Comparison of ENCODE assay signal across 18 cellular contexts in genomic region chr4:139865537-139865936, GRCh38.
DNase-seq lines count a peak whose midpoint lies in the region; ATAC-seq and TF ChIP-seq lines count a peak whose summit lies in the region.
"Had no signal": no experiment of that assay in that cellular context is flagged by ENCODE, and none has a peak within 500 bp of the region (broad histone marks: within the 10 kb centered on the region; RNA-seq: fewer than 3 reads in every experiment).

No MANE protein-coding gene starts in this region.

- in situ Hi-C loops in IMR-90 (cut with MboI; ENCODE audit: low sequenced_read_pairs), result no loop called here

- no peak overlapping the region for H3K23ac ChIP-seq in IMR-90 (ENCODE audit: low read depth, low read length)

- H3K4me3 ChIP-seq in IMR-90 (ENCODE audit: insufficient read depth, low read depth, low read length) (no peak overlapping the region), neural progenitor cell (no peak overlapping the region)
- H3K4me3 ChIP-seq: BLaER1, GM23248 had no signal

- no peak overlapping the region for H3K18ac ChIP-seq in IMR-90 (ENCODE audit: low read depth, low read length)

- peaks cover 2% of the 10 kb centered on the region for H3K27me3 Mint-ChIP-seq in glutamatergic neuron (ENCODE audit: unreplicated experiment)
- H3K27me3 Mint-ChIP-seq in neural progenitor cell (ENCODE audit: insufficient read depth, low read depth), result no peaks in the 10 kb centered on the region
- no peaks in the 10 kb centered on the region for H3K27me3 Mint-ChIP-seq in type B pancreatic cell

- DNase-seq in IMR-90 (no peak), glutamatergic neuron (no peak), neural progenitor cell (ENCODE audit: low spot score) (no peak), type B pancreatic cell (ENCODE audit: extremely low spot score, unreplicated experiment) (no peak), NCI-H1092 treated with DMSO at 0.1 percent for 48 hours (lab: John Stamatoyannopoulos, UW) (no peak), globus pallidus (ENCODE audit: low spot score) (no peak), left lobe of liver (ENCODE audit: low spot score) (no peak)
- DNase-seq: Caco-2; CD4-positive, CD25-positive, alpha-beta regulatory T cell; CD8-positive, alpha-beta T cell; DND-41; GM23248; H7; HCEC 1CT had no signal

- no peaks in the 10 kb centered on the region; a peak in 1 of 4 replicates for H3K79me1 ChIP-seq in IMR-90 (ENCODE audit: low read depth in 1 of 2, low read length in 2 of 2)

- no peak overlapping the region for H2BK120ac ChIP-seq in IMR-90 (ENCODE audit: low read depth, low read length)

- H3K14ac ChIP-seq in IMR-90 (replicated peaks; ENCODE audit: low read depth, low read length), result no peak overlapping the region; the same call in 1 of the 2 replicates

- H3K27ac ChIP-seq in IMR-90 (ENCODE audit: insufficient read depth, low read length), result no peak overlapping the region
- no peak overlapping the region for H3K27ac ChIP-seq in neural progenitor cell
- H3K27ac ChIP-seq: 22Rv1, BLaER1, C4-2B, GM23248 had no signal

- H4K8ac ChIP-seq in IMR-90 (ENCODE audit: low read depth in 2 of 2, low read length in 2 of 2), result no peak overlapping the region

- CTCF ChIA-PET in IMR-90 (lab: Yijun Ruan, JAX), result interaction anchor here (0.9 kb wide), 1 partner anchor 22 kb away, joined by 3 read pairs; no protein-coding TSS in a partner anchor

- dilution Hi-C loops in IMR-90 (cut with HindIII; ENCODE audit: low sequenced_read_pairs, unreplicated experiment), result no loop called here

- H4K5ac ChIP-seq in IMR-90 (ENCODE audit: low read depth, low read length), result no peak overlapping the region

- H3K9me3 ChIP-seq in IMR-90 (ENCODE audit: control insufficient read depth, insufficient read depth, low read length), result no peaks in the 10 kb centered on the region
- no peaks in the 10 kb centered on the region for H3K9me3 ChIP-seq in neural progenitor cell (ENCODE audit: low read depth)
- H3K9me3 ChIP-seq: BLaER1, Caco-2 had no signal

- H3F3A ChIP-seq in neural progenitor cell (ENCODE audit: low read depth), result no peaks in the 10 kb centered on the region

- no peak overlapping the region for H3K4ac ChIP-seq in IMR-90 (ENCODE audit: low read depth, low read length)

- H3K36me3 ChIP-seq in IMR-90 (ENCODE audit: control insufficient read depth, insufficient read depth, low read length), result no peaks in the 10 kb centered on the region
- no peaks in the 10 kb centered on the region for H3K36me3 ChIP-seq in neural progenitor cell

- no peak overlapping the region for H2BK5ac ChIP-seq in IMR-90 (ENCODE audit: low read depth, low read length, poor library complexity, severe bottlenecking)

- H2BK20ac ChIP-seq in IMR-90 (ENCODE audit: low read depth, low read length), result no peak overlapping the region

- no TSS peak for BruUV-seq in IMR-90 (replicated peaks; lab: Mats Ljungman, UMichigan)

- H3K36me3 Mint-ChIP-seq in glutamatergic neuron (ENCODE audit: unreplicated experiment), result peaks cover 7% of the 10 kb centered on the region
- no peaks in the 10 kb centered on the region for H3K36me3 Mint-ChIP-seq in neural progenitor cell
- peaks cover under 1% of the 10 kb centered on the region for H3K36me3 Mint-ChIP-seq in type B pancreatic cell
- H3K36me3 Mint-ChIP-seq: CD4-positive, CD25-positive, alpha-beta regulatory T cell; CD8-positive, alpha-beta T cell had no signal

- H3K27me3 ChIP-seq in IMR-90 (ENCODE audit: control insufficient read depth, insufficient read depth, low read length) (no peaks in the 10 kb centered on the region), neural progenitor cell (no peaks in the 10 kb centered on the region)
- H3K27me3 ChIP-seq: BLaER1 had no signal

- H3K9ac ChIP-seq in IMR-90 (ENCODE audit: low read depth, low read length) (no peak overlapping the region), neural progenitor cell (no peak overlapping the region)
- H3K9ac ChIP-seq: BLaER1, GM23248 had no signal

- no peaks in the 10 kb centered on the region for H4K20me1 ChIP-seq in IMR-90 (ENCODE audit: insufficient read depth, low read length)
- no peaks in the 10 kb centered on the region for H4K20me1 ChIP-seq in neural progenitor cell (ENCODE audit: low read depth)
- H4K20me1 ChIP-seq: BLaER1 had no signal

- TF ChIP-seq POLR2A in IMR-90 (IDR thresholded peaks at IDR 0.05; ENCODE audit: low read depth, low read length), result no peak

- no peaks in the 10 kb centered on the region for H3K79me2 ChIP-seq in neural progenitor cell (ENCODE audit: low read depth)

- no peak overlapping the region for H3K4me2 ChIP-seq in IMR-90 (ENCODE audit: low read depth, low read length)
- peak overlapping the region; percentile 19 for H3K4me2 ChIP-seq in neural progenitor cell
- H3K4me2 ChIP-seq: BLaER1 had no signal

- H3K4me1 ChIP-seq in IMR-90 (ENCODE audit: control insufficient read depth, insufficient read depth, low read length) (peaks cover 3% of the 10 kb centered on the region; the same call in 1 of the 2 replicates), neural progenitor cell (peaks cover 20% of the 10 kb centered on the region)
- H3K4me1 ChIP-seq: BLaER1, Caco-2 had no signal

- H3K27ac Mint-ChIP-seq in glutamatergic neuron (ENCODE audit: unreplicated experiment) (peak overlapping the region; percentile 45), neural progenitor cell (no peak overlapping the region), type B pancreatic cell (peak overlapping the region; percentile 40)
- H3K27ac Mint-ChIP-seq: B cell; CD4-positive, CD25-positive, alpha-beta regulatory T cell; CD8-positive, alpha-beta T cell had no signal

- H3K4me3 Mint-ChIP-seq in glutamatergic neuron (ENCODE audit: unreplicated experiment) (no peak overlapping the region), neural progenitor cell (no peak overlapping the region), type B pancreatic cell (no peak overlapping the region)
- H3K4me3 Mint-ChIP-seq: B cell; CD4-positive, CD25-positive, alpha-beta regulatory T cell; CD8-positive, alpha-beta T cell had no signal

- H2AFZ ChIP-seq in IMR-90 (replicated peaks; ENCODE audit: low read length, poor library complexity) (no peak overlapping the region), neural progenitor cell (replicated peaks) (no peak overlapping the region)
- H2AFZ ChIP-seq: GM23248 had no signal

- no peaks in the 10 kb centered on the region; the same call in 1 of the 2 replicates for H3K9me1 ChIP-seq in IMR-90 (ENCODE audit: insufficient read depth, low read length)

- H3K9me3 Mint-ChIP-seq in glutamatergic neuron (ENCODE audit: unreplicated experiment) (peaks cover 14% of the 10 kb centered on the region), neural progenitor cell (no peaks in the 10 kb centered on the region), type B pancreatic cell (peaks cover under 1% of the 10 kb centered on the region)
- H3K9me3 Mint-ChIP-seq: CD8-positive, alpha-beta T cell had no signal

- ATAC-seq in IMR-90 (ENCODE audit: low read depth) (no peak), left lobe of liver (no peak)
- ATAC-seq: CD8-positive, alpha-beta T cell had no signal

- POLR2A ChIA-PET in IMR-90 (lab: Charles Lee; ENCODE audit: unreplicated experiment), result no interaction called here

- H2AK9ac ChIP-seq in IMR-90 (replicated peaks; ENCODE audit: low read depth, low read length, poor library complexity), result no peak overlapping the region

- no peak for TF ChIP-seq RAD21 in IMR-90 (IDR thresholded peaks at IDR 0.05; ENCODE audit: low read length)

- intact Hi-C loops in IMR-90 (cut with micrococcal nuclease), result no loop called here

- TF ChIP-seq CTCF in IMR-90 (conservative IDR thresholded peaks at IDR 0.05; ENCODE audit: low read depth, low read length) (no peak), glutamatergic neuron (IDR thresholded peaks at IDR 0.05; ENCODE audit: partially characterized antibody, unreplicated experiment) (no peak), neural progenitor cell (IDR thresholded peaks at IDR 0.05) (no peak), type B pancreatic cell (conservative IDR thresholded peaks at IDR 0.05) (no peak)

- no peak overlapping the region for H4K91ac ChIP-seq in IMR-90 (ENCODE audit: insufficient read depth, low read depth, low read length)

- 100% methylated on average over 2 of the region's 5 CpGs; no CpG with 5 or more reads in 1 of the 2 experiments for WGBS in IMR-90 (ENCODE audit: extremely low coverage in 2 of 2, insufficient read length in 1 of 2), 2 experiments

- H2AK5ac ChIP-seq in IMR-90 (ENCODE audit: low read depth, low read length), result no peak overlapping the region

- 0 out of 3 replicates have a peak overlapping the region, but pooled peaks have one; percentile 8 for H2BK15ac ChIP-seq in IMR-90 (ENCODE audit: low read depth, low read length)

- H3K56ac ChIP-seq in IMR-90 (ENCODE audit: extremely low read depth, insufficient read depth, low read length), result no peak overlapping the region

- H3K4me1 Mint-ChIP-seq in glutamatergic neuron (ENCODE audit: low read depth, unreplicated experiment) (peaks cover 35% of the 10 kb centered on the region), neural progenitor cell (peaks cover 10% of the 10 kb centered on the region), type B pancreatic cell (ENCODE audit: unreplicated experiment) (peaks cover 16% of the 10 kb centered on the region)
- H3K4me1 Mint-ChIP-seq: B cell had no signal

TF ChIP-seq in IMR-90, 13 proteins besides CTCF, POLR2A, EP300 and RAD21 (continues in another document):
- TF ChIP-seq, protein P1, sequence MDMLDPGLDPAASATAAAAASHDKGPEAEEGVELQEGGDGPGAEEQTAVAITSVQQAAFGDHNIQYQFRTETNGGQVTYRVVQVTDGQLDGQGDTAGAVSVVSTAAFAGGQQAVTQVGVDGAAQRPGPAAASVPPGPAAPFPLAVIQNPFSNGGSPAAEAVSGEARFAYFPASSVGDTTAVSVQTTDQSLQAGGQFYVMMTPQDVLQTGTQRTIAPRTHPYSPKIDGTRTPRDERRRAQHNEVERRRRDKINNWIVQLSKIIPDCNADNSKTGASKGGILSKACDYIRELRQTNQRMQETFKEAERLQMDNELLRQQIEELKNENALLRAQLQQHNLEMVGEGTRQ (IDR thresholded peaks at IDR 0.05; ENCODE audit: low read depth, low read length), result no peak
- TF ChIP-seq FOS (IDR thresholded peaks at IDR 0.05; ENCODE audit: low read depth, low read length), result no peak
- no peak for TF ChIP-seq MXI1 (IDR thresholded peaks at IDR 0.05; ENCODE audit: borderline replicate concordance, low read depth, low read length)
- no peak for TF ChIP-seq NFE2L2 (IDR thresholded peaks at IDR 0.05; ENCODE audit: low read depth, low read length)
- TF ChIP-seq MAFK (IDR thresholded peaks at IDR 0.05; ENCODE audit: low read depth, low read length), result no peak
- no peak for TF ChIP-seq MAZ (IDR thresholded peaks at IDR 0.05; ENCODE audit: borderline replicate concordance, low read depth, low read length)
- TF ChIP-seq CEBPB (IDR thresholded peaks at IDR 0.05; ENCODE audit: low read depth, low read length), result no peak
- TF ChIP-seq RCOR1 (IDR thresholded peaks at IDR 0.05; ENCODE audit: insufficient replicate concordance, low read length), result no peak
- TF ChIP-seq CHD1 (IDR thresholded peaks at IDR 0.05; ENCODE audit: low read depth, low read length), result no peak
